ENCODE assay signal across 1 cellular context in the genomic region with DNA sequence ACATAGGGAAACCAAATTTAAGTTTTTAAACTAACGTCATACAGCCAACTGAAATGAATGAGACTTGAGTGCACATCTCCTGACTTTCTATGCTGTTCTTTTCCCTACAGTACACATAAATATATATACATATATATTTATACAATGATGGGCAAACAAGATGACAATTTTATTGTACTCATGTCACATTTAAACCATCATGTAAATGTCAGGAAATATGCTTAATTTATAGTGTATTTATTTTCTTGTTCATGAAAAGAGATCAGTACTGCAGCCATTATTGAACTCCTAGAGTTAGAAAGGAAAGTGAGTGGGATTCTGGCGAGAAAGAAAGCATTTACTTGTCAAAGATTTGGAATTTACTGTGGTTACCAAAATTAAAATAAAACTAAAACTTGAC.
TF ChIP-seq lines count a peak whose summit lies in the region.

No MANE protein-coding gene starts in this region.

TF ChIP-seq in IMR-90, 13 proteins besides CTCF, POLR2A, EP300 and RAD21 (continued from another document):
- TF ChIP-seq, protein P1, sequence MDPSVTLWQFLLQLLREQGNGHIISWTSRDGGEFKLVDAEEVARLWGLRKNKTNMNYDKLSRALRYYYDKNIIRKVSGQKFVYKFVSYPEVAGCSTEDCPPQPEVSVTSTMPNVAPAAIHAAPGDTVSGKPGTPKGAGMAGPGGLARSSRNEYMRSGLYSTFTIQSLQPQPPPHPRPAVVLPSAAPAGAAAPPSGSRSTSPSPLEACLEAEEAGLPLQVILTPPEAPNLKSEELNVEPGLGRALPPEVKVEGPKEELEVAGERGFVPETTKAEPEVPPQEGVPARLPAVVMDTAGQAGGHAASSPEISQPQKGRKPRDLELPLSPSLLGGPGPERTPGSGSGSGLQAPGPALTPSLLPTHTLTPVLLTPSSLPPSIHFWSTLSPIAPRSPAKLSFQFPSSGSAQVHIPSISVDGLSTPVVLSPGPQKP (IDR thresholded peaks at IDR 0.05; ENCODE audit: borderline replicate concordance, low read depth, low read length) = no peak
- no peak for TF ChIP-seq SMC3 (IDR thresholded peaks at IDR 0.05; ENCODE audit: low read depth, low read length)
- TF ChIP-seq CEBPB (IDR thresholded peaks at IDR 0.05; ENCODE audit: low read depth, low read length) = no peak
- TF ChIP-seq, protein P2, sequence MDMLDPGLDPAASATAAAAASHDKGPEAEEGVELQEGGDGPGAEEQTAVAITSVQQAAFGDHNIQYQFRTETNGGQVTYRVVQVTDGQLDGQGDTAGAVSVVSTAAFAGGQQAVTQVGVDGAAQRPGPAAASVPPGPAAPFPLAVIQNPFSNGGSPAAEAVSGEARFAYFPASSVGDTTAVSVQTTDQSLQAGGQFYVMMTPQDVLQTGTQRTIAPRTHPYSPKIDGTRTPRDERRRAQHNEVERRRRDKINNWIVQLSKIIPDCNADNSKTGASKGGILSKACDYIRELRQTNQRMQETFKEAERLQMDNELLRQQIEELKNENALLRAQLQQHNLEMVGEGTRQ (IDR thresholded peaks at IDR 0.05; ENCODE audit: low read depth, low read length) = no peak
